In genomic region chr7:44162785-44163395, GRCh38 we compare ENCODE assay signal across 25 cellular contexts. TPM values are rescaled to one million over a fixed set of nuclear protein-coding genes. Genes with fewer than 3 reads are reported as not detected.
DNase-seq lines count a peak whose midpoint lies in the region; ATAC-seq and TF ChIP-seq lines count a peak whose summit lies in the region.
"Had no signal": no experiment of that assay in that cellular context is flagged by ENCODE, and none has a peak within 500 bp of the region (broad histone marks: within the 10 kb centered on the region; RNA-seq: fewer than 3 reads in every experiment).

No MANE protein-coding gene starts in this region.

- peak overlapping the region; percentile 60 for H2AFZ ChIP-seq in mammary epithelial cell (ENCODE audit: low read depth, low read length)

- dilution Hi-C loops in mammary epithelial cell (cut with HindIII; ENCODE audit: low sequenced_read_pairs) = no loop called here

- no peaks in the 10 kb centered on the region for H4K20me1 ChIP-seq in mammary epithelial cell (ENCODE audit: insufficient read depth, low read length)
- H4K20me1 ChIP-seq: BLaER1 treated with 17β-estradiol and CSF1 and Interleukin-3, amounts not matched to agents 10 nM and 100 nM had no signal

- no peak overlapping the region for H3K4me3 ChIP-seq in AG04450 (ENCODE audit: low read depth, low read length)
- H3K4me3 ChIP-seq in mammary epithelial cell (replicated peaks in 1 of 3; ENCODE audit: insufficient read depth in 1 of 3, low read depth in 2 of 3, low read length in 3 of 3) = no peak overlapping the region
- no peak overlapping the region for H3K4me3 ChIP-seq in right lobe of liver
- H3K4me3 ChIP-seq: BLaER1 treated with 17β-estradiol and CSF1 and Interleukin-3, amounts not matched to agents 10 nM and 100 nM; thoracic aorta had no signal

- CTCF ChIA-PET in AG04450 (lab: Charles Lee) (no interaction called here), mammary epithelial cell (lab: Charles Lee; ENCODE audit: low non-redundant PET) (interaction anchor here (0.7 kb wide), 1 partner anchor 52 kb away, joined by 4 read pairs; no protein-coding TSS in a partner anchor)

- H3K9me3 ChIP-seq in AG04450 (ENCODE audit: control insufficient read depth, insufficient read depth, low read length) (no peaks in the 10 kb centered on the region), mammary epithelial cell (replicated peaks; ENCODE audit: insufficient read depth, low read length) (no peaks in the 10 kb centered on the region), right lobe of liver (no peaks in the 10 kb centered on the region)
- H3K9me3 ChIP-seq: thoracic aorta had no signal

- POLR2A ChIA-PET in AG04450 (lab: Yijun Ruan, JAX) = interaction anchor here (0.5 to 1.5 kb wide), 5 partner anchors 13 to 620 kb away, joined by 3 to 9 read pairs (median 5); no protein-coding TSS in a partner anchor

- H3K4me3 Mint-ChIP-seq in HFFc6 = peak overlapping the region; percentile 53
- H3K4me3 Mint-ChIP-seq: activated CD4-positive, alpha-beta memory T cell treated with anti-CD3 and anti-CD28 coated beads for 36 hours; brain; memory B cell; naive B cell had no signal

- intact Hi-C loops in mammary epithelial cell (cut with micrococcal nuclease) (loop anchor here (2.0 kb wide), 1 partner anchor 32 kb away; no protein-coding TSS in a partner anchor), right lobe of liver (cut with DNase I) (no loop called here)

- TF ChIP-seq CTCF in AG04450 (IDR thresholded peaks at IDR 0.05; ENCODE audit: low read depth, low read length) (no peak), HFFc6 (IDR thresholded peaks at IDR 0.05) (no peak), mammary epithelial cell (conservative IDR thresholded peaks at IDR 0.05 in 1 of 2, IDR thresholded peaks at IDR 0.05 in 1 of 2; ENCODE audit: extremely low read depth in 1 of 2, insufficient read depth in 1 of 2, low read depth in 1 of 2, low read length in 2 of 2) (no peak), right lobe of liver (IDR thresholded peaks at IDR 0.05) (no peak)

- H3K27ac ChIP-seq in AG04450 (ENCODE audit: low read depth, low read length) (peak overlapping the region; percentile 63), mammary epithelial cell (ENCODE audit: insufficient read depth, low read depth, low read length) (peak overlapping the region; percentile 31), right lobe of liver (peak overlapping the region in 1 of 3 donors; percentile 60)
- H3K27ac ChIP-seq: BLaER1 treated with 17β-estradiol and CSF1 and Interleukin-3, amounts not matched to agents 10 nM and 100 nM; HL-60; thoracic aorta had no signal

- H3K36me3 ChIP-seq in mammary epithelial cell (ENCODE audit: insufficient read depth, low read length) = no peaks in the 10 kb centered on the region
- no peaks in the 10 kb centered on the region for H3K36me3 ChIP-seq in right lobe of liver
- H3K36me3 ChIP-seq: BLaER1 treated with 17β-estradiol and CSF1 and Interleukin-3, amounts not matched to agents 10 nM and 100 nM; thoracic aorta had no signal

- H3K27me3 Mint-ChIP-seq in HFFc6 (ENCODE audit: insufficient read depth) = peaks cover 18% of the 10 kb centered on the region
- H3K27me3 Mint-ChIP-seq: naive B cell had no signal

- no peak for TF ChIP-seq POLR2A in right lobe of liver (IDR thresholded peaks at IDR 0.05)

- no TSS peak for BruUV-seq in mammary epithelial cell (replicated peaks; lab: Mats Ljungman, UMichigan)

- H3K4me1 Mint-ChIP-seq in HFFc6 (ENCODE audit: low read depth) = peaks cover 33% of the 10 kb centered on the region

- WGBS in mammary epithelial cell (ENCODE audit: low coverage, missing lambda C conversion rate) = 0% methylated on average over 1 of the region's 1 CpG
- no CpG with 5 or more reads among the region's 1 CpG for WGBS in right lobe of liver (ENCODE audit: insufficient coverage, low coverage, low lambda C conversion rate, missing lambda C conversion rate)

- H3K27me3 ChIP-seq in AG04450 (ENCODE audit: control insufficient read depth, insufficient read depth, low read length) (no peaks in the 10 kb centered on the region), mammary epithelial cell (ENCODE audit: insufficient read depth, low read length) (no peaks in the 10 kb centered on the region), right lobe of liver (no peaks in the 10 kb centered on the region)
- H3K27me3 ChIP-seq: BLaER1 treated with 17β-estradiol and CSF1 and Interleukin-3, amounts not matched to agents 10 nM and 100 nM had no signal

- peak overlapping the region; percentile 39 for H3K4me2 ChIP-seq in mammary epithelial cell (ENCODE audit: insufficient read depth, low read depth, low read length)
- H3K4me2 ChIP-seq: BLaER1 treated with 17β-estradiol and CSF1 and Interleukin-3, amounts not matched to agents 10 nM and 100 nM had no signal

- DNase-seq in AG04450 (ENCODE audit: low read depth, low spot score) (no peak), HFFc6 (peak; percentile 6), mammary epithelial cell (peak; percentile 26), right lobe of liver (peak in 2 of 3 donors; percentile 78 to 79), nucleus accumbens (lab: John Stamatoyannopoulos, UW) (no peak), activated gamma-delta T cell (lab: John Stamatoyannopoulos, UW) (no peak)
- no peak for DNase-seq in activated naive CD4-positive, alpha-beta T cell treated with Interleukin-2 at 50 U/mL for 16 hours
- DNase-seq: activated CD4-positive, alpha-beta memory T cell treated with anti-CD3 and anti-CD28 coated beads for 36 hours; activated gamma-delta T cell treated with Interleukin-2 at 50 U/mL for 16 hours; effector memory CD4-positive, alpha-beta T cell; naive B cell; NCI-H1105 treated with DMSO at 0.1 percent for 48 hours; NCI-H2029 treated with DMSO at 0.1 percent for 48 hours; NCI-H345; NCI-H82; occipital lobe; stimulated activated naive CD8-positive, alpha-beta T cell treated with anti-CD3 and anti-CD28 coated beads, Interleukin-15, Interleukin-2, amounts not matched to agents 100 U/mL and 50 U/mL, for 24 hours had no signal

- H3K36me3 Mint-ChIP-seq in HFFc6 (ENCODE audit: low read depth) = no peaks in the 10 kb centered on the region
- H3K36me3 Mint-ChIP-seq: activated CD4-positive, alpha-beta memory T cell treated with anti-CD3 and anti-CD28 coated beads for 36 hours; brain had no signal

- ATAC-seq in right lobe of liver (peak; percentile 49 to 56 (median 50)), GM18858 (IDR thresholded peaks at IDR 0.05; ENCODE audit: unreplicated experiment) (no peak)
- ATAC-seq: activated CD4-positive, CD25-positive, alpha-beta regulatory T cell treated with anti-CD3 and anti-CD28 coated beads, Interleukin-2, amount 50 U/mL, for 24 hours; stimulated activated naive CD8-positive, alpha-beta T cell treated with anti-CD3 and anti-CD28 coated beads, Interleukin-15, Interleukin-2, amounts not matched to agents 100 U/mL and 50 U/mL, for 24 hours had no signal

- H3K4me1 ChIP-seq in mammary epithelial cell (ENCODE audit: insufficient read depth, low read length) (peaks cover 21% of the 10 kb centered on the region), right lobe of liver (peaks cover 0 to 54% (median 27%) of the 10 kb centered on the region in 4 donors)

- in situ Hi-C loops in mammary epithelial cell (cut with MboI; ENCODE audit: low sequenced_read_pairs in 2 of 2) = no loop called here

- H3K9me3 Mint-ChIP-seq in HFFc6 = no peaks in the 10 kb centered on the region
- H3K9me3 Mint-ChIP-seq: activated CD4-positive, alpha-beta memory T cell treated with anti-CD3 and anti-CD28 coated beads for 36 hours had no signal

- H3K27ac Mint-ChIP-seq in HFFc6 = peak overlapping the region; percentile 80
- H3K27ac Mint-ChIP-seq: activated CD4-positive, alpha-beta memory T cell treated with anti-CD3 and anti-CD28 coated beads for 36 hours; brain; memory B cell had no signal

- H3K79me2 ChIP-seq in mammary epithelial cell (ENCODE audit: insufficient read depth, low read length) = no peaks in the 10 kb centered on the region

- no peak overlapping the region for H3K9ac ChIP-seq in mammary epithelial cell (ENCODE audit: insufficient read depth, low read length)
- H3K9ac ChIP-seq: BLaER1 treated with 17β-estradiol and CSF1 and Interleukin-3, amounts not matched to agents 10 nM and 100 nM had no signal

RNA-seq across cellular contexts. Expression of gene MYL7, which starts 21.8 kb away (rescaled TPM):
- polyA plus RNA-seq in AG04450 (2011; rRNA removed) (not detected in 2 replicates), mammary epithelial cell (0.11 TPM)
- not detected in 2 replicates for polyA minus RNA-seq in AG04450 (2011; rRNA and poly(A)+ RNA removed)
- under 1 TPM in 4 of 6 experiments, not detected in 2; 0.30 to 0.64 (median 0.49) TPM for total RNA-seq in HFFc6 (2021; fragmentation: NEBNext Ultra II Directional; extraction: Animal tissue kit (Norgen Biotek cat#: 25700))
- total RNA-seq in mammary epithelial cell (10 to 100 TPM in 1 of 2 donors, under 1 TPM in 1; 0.82 to 31.0 TPM), right lobe of liver (1 to 10 TPM in 1 of 6 experiments, not detected in 5; 2.0 TPM)
- not detected for polyA minus RNA-seq in mammary epithelial cell
- total RNA-seq: activated CD4-positive, alpha-beta memory T cell treated with anti-CD3 and anti-CD28 coated beads for 36 hours; glomerular endothelial cell; occipital lobe; thoracic aorta had no signal

RNA-seq across cellular contexts. Expression of gene GCK, which starts 26.3 kb away (rescaled TPM):
- polyA plus RNA-seq in AG04450 (2011; rRNA removed) = 0.35 and 0.47 TPM in 2 replicates
- 0.48 TPM in 1 of 2 replicates, not detected in the other for polyA minus RNA-seq in AG04450 (2011; rRNA and poly(A)+ RNA removed)
- under 1 TPM in 4 of 6 experiments, not detected in 2; 0.11 to 0.26 (median 0.17) TPM for total RNA-seq in HFFc6 (2021; fragmentation: NEBNext Ultra II Directional; extraction: Animal tissue kit (Norgen Biotek cat#: 25700))
- total RNA-seq in mammary epithelial cell = not detected
- polyA plus RNA-seq in mammary epithelial cell = not detected
- not detected for polyA minus RNA-seq in mammary epithelial cell
- total RNA-seq in right lobe of liver = 1 to 10 TPM in 4 of 6 experiments, under 1 TPM in 2; 0.50 to 5.9 (median 2.0) TPM

RNA-seq across cellular contexts. Expression of gene YKT6, which starts 37.9 kb away (rescaled TPM):
- polyA plus RNA-seq in AG04450 (2011; rRNA removed) (124 and 138 TPM in 2 replicates), mammary epithelial cell (105 TPM)
- polyA minus RNA-seq in AG04450 (2011; rRNA and poly(A)+ RNA removed) = 106 and 122 TPM in 2 replicates
- 100 to 1,000 TPM; 155 to 174 (median 167) TPM for total RNA-seq in HFFc6 (2021; fragmentation: NEBNext Ultra II Directional; extraction: Animal tissue kit (Norgen Biotek cat#: 25700))
- total RNA-seq in mammary epithelial cell (100 to 1,000 TPM; 105 to 133 TPM), right lobe of liver (10 to 100 TPM; 15.0 to 23.8 (median 19.2) TPM)
- 218 TPM for polyA minus RNA-seq in mammary epithelial cell

RNA-seq across cellular contexts. Expression of gene POLD2, which starts 39.5 kb away (rescaled TPM):
- polyA plus RNA-seq in AG04450 (2011; rRNA removed) (64.8 and 79.6 TPM in 2 replicates), mammary epithelial cell (187 TPM)
- polyA minus RNA-seq in AG04450 (2011; rRNA and poly(A)+ RNA removed) = 29.0 and 39.8 TPM in 2 replicates
- 100 to 1,000 TPM; 154 to 210 (median 183) TPM for total RNA-seq in HFFc6 (2021; fragmentation: NEBNext Ultra II Directional; extraction: Animal tissue kit (Norgen Biotek cat#: 25700))
- total RNA-seq in mammary epithelial cell (100 to 1,000 TPM in 1 of 2 donors, 10 to 100 TPM in 1; 72.8 to 144 TPM), right lobe of liver (10 to 100 TPM; 36.4 to 73.4 (median 57.3) TPM)
- 144 TPM for polyA minus RNA-seq in mammary epithelial cell

RNA-seq across cellular contexts. Expression of gene AEBP1, which starts 58.7 kb away (rescaled TPM):
- 18.5 and 30.7 TPM in 2 replicates for polyA plus RNA-seq in AG04450 (2011; rRNA removed)
- polyA minus RNA-seq in AG04450 (2011; rRNA and poly(A)+ RNA removed) = 19.8 and 37.9 TPM in 2 replicates
- 10 to 100 TPM; 69.7 to 83.2 (median 76.4) TPM for total RNA-seq in HFFc6 (2021; fragmentation: NEBNext Ultra II Directional; extraction: Animal tissue kit (Norgen Biotek cat#: 25700))
- total RNA-seq in mammary epithelial cell = 10 to 100 TPM in 1 of 2 donors, under 1 TPM in 1; 0.24 to 16.7 TPM
- 0.06 TPM for polyA plus RNA-seq in mammary epithelial cell
- polyA minus RNA-seq in mammary epithelial cell = 5.3 TPM
- total RNA-seq in right lobe of liver = 10 to 100 TPM in 4 of 6 experiments, 1 to 10 TPM in 2; 7.8 to 37.8 (median 14.3) TPM

Comparison
In these comparisons a context has a peak if more than half of its experiments do, and no peak if none do; other contexts are left out.
1. DNase-seq: peak in HFFc6 (single experiment), mammary epithelial cell (single experiment) and right lobe of liver (2 of 3); none in AG04450 (single experiment), activated naive CD4-positive, alpha-beta T cell treated with Interleukin-2 at 50 U/mL for 16 hours (single experiment), nucleus accumbens (0 of 56) and activated gamma-delta T cell (single experiment).
2. RNA of gene YKT6, which starts 37.9 kb away (total RNA-seq): 155 to 174 TPM in HFFc6 and 105 to 133 TPM in mammary epithelial cell; 15.0 to 23.8 TPM in right lobe of liver; every median in the first group is over 4 times any median in the second.